38 cellular contexts compared by ENCODE assay signal in genomic region chrX:13323241-13323640, GRCh38. TPM values are rescaled to one million over a fixed set of nuclear protein-coding genes. Genes with fewer than 3 reads are reported as not detected.
"Had no signal": no experiment of that assay in that cellular context is flagged by ENCODE, and none has a peak within 500 bp of the region (broad histone marks: within the 10 kb centered on the region; RNA-seq: fewer than 3 reads in every experiment).

No MANE protein-coding gene starts in this region.

- H3K9me3 ChIP-seq: adrenal gland, body of pancreas had no signal

- H3K27me3 Mint-ChIP-seq: activated B cell treated with CpG ODN at 0.5 μM for 24 hours; activated CD4-positive, alpha-beta memory T cell treated with anti-CD3 and anti-CD28 coated beads for 36 hours; activated CD4-positive, alpha-beta T cell treated with anti-CD3 and anti-CD28 coated beads, Interleukin-2, amount 10 ng/mL, durations not matched to agents 24 days and 14 days; activated CD8-positive, alpha-beta T cell treated with anti-CD3 and anti-CD28 coated beads for 36 hours; activated naive CD8-positive, alpha-beta T cell treated with anti-CD3 and anti-CD28 coated beads for 36 hours; activated T-helper 17 cell treated with anti-CD3 and anti-CD28 coated beads, Interleukin-2, amount 50 U/mL, for 72 hours had no signal

- FAIRE-seq: TTC549 had no signal

- H3K36me3 ChIP-seq: adrenal gland had no signal

- H3K9me3 Mint-ChIP-seq: activated B cell treated with CpG ODN at 0.5 μM for 24 hours; activated CD4-positive, alpha-beta memory T cell treated with anti-CD3 and anti-CD28 coated beads for 36 hours; activated naive CD4-positive, alpha-beta T cell treated with anti-CD3 and anti-CD28 coated beads for 36 hours; activated naive CD8-positive, alpha-beta T cell treated with anti-CD3 and anti-CD28 coated beads for 36 hours; activated T-cell treated with anti-CD3 and anti-CD28 coated beads, Interleukin-2, amount 50 U/mL, for 4 hours; activated T-helper 17 cell treated with anti-CD3 and anti-CD28 coated beads, Interleukin-2, amount 50 U/mL, for 72 hours; T-helper 2 cell treated with Interferon-gamma antibody and Interleukin-4, amounts not matched to agents 5 μg/mL and 100 μg/mL, for 36 hours had no signal

- ATAC-seq: activated CD8-positive, alpha-beta T cell treated with anti-CD3 and anti-CD28 coated beads for 36 hours; activated naive CD4-positive, alpha-beta T cell treated with anti-CD3 and anti-CD28 coated beads, Interleukin-2, amount 50 U/mL, for 72 hours; activated T-cell treated with anti-CD3 and anti-CD28 coated beads, Interleukin-2, amount 50 U/mL, for 4 hours; activated T-cell treated with anti-CD3 and anti-CD28 coated beads, Interleukin-2, amount 50 U/mL, for 72 hours; activated T-helper 17 cell treated with anti-CD3 and anti-CD28 coated beads, Interleukin-2, amount 50 U/mL, for 72 hours; body of pancreas had no signal

- H3K4me1 Mint-ChIP-seq: activated B cell treated with CpG ODN at 0.5 μM for 24 hours; activated CD4-positive, alpha-beta T cell treated with anti-CD3 and anti-CD28 coated beads, Interleukin-2, amount 10 ng/mL, durations not matched to agents 24 days and 14 days; activated naive CD8-positive, alpha-beta T cell treated with anti-CD3 and anti-CD28 coated beads for 36 hours; activated T-helper 17 cell treated with anti-CD3 and anti-CD28 coated beads, Interleukin-2, amount 50 U/mL, for 72 hours had no signal

- H3K4me3 ChIP-seq: adrenal gland, body of pancreas had no signal

- H3K27me3 ChIP-seq: adrenal gland, body of pancreas had no signal

- H3K27ac ChIP-seq: adrenal gland, body of pancreas, VCaP had no signal

- H3K4me1 ChIP-seq: adrenal gland, body of pancreas had no signal

- DNase-seq: activated B cell treated with CpG ODN at 0.5 μM for 24 hours; activated CD4-positive, alpha-beta memory T cell treated with anti-CD3 and anti-CD28 coated beads for 36 hours; activated CD4-positive, alpha-beta T cell treated with anti-CD3 and anti-CD28 coated beads for 4 hours; activated CD4-positive, alpha-beta T cell treated with anti-CD3 and anti-CD28 coated beads, Interleukin-2, amount 10 ng/mL, durations not matched to agents 24 days and 14 days; activated CD4-positive, alpha-beta T cell treated with anti-CD3 and anti-CD28 coated beads, Interleukin-2, amount 50 U/mL, for 1 hour; activated CD4-positive, alpha-beta T cell treated with anti-CD3 and anti-CD28 coated beads, Interleukin-2, amount 50 U/mL, for 4 hours; activated CD4-positive, CD25-positive, alpha-beta regulatory T cell treated with anti-CD3 and anti-CD28 coated beads, Interleukin-2, amount 50 U/mL, for 72 hours; activated CD8-positive, alpha-beta memory T cell treated with anti-CD3 and anti-CD28 coated beads, Interleukin-2, amount 50 U/mL, for 4 hours; activated CD8-positive, alpha-beta T cell treated with anti-CD3 and anti-CD28 coated beads for 36 hours; activated effector memory CD4-positive, alpha-beta T cell treated with anti-CD3 and anti-CD28 coated beads, Interleukin-2, amount 50 U/mL, for 16 hours; activated gamma-delta T cell treated with Interleukin-2 at 50 U/mL for 16 hours; activated naive CD4-positive, alpha-beta T cell; activated naive CD4-positive, alpha-beta T cell treated with anti-CD3 and anti-CD28 coated beads for 36 hours; activated naive CD4-positive, alpha-beta T cell treated with anti-CD3 and anti-CD28 coated beads, Interleukin-2, amount 50 U/mL, for 16 hours; activated naive CD8-positive, alpha-beta T cell treated with anti-CD3 and anti-CD28 coated beads for 36 hours; activated T-cell treated with anti-CD3 and anti-CD28 coated beads for 4 hours; activated T-cell treated with anti-CD3 and anti-CD28 coated beads, Interleukin-2, amount 50 U/mL, for 1 hour; activated T-cell treated with anti-CD3 and anti-CD28 coated beads, Interleukin-2, amount 50 U/mL, for 4 hours; activated T-cell treated with anti-CD3 and anti-CD28 coated beads, Interleukin-2, amount 50 U/mL, for 72 hours; adrenal gland; amniotic stem cell; aorta; body of pancreas; central memory CD4-positive, alpha-beta T cell; T-helper 1 cell; T-helper 2 cell; T-helper 9 cell had no signal

- H3K4me3 Mint-ChIP-seq: activated B cell treated with CpG ODN at 0.5 μM for 24 hours; activated CD4-positive, alpha-beta memory T cell treated with anti-CD3 and anti-CD28 coated beads for 36 hours; activated CD4-positive, alpha-beta T cell treated with anti-CD3 and anti-CD28 coated beads, Interleukin-2, amount 10 ng/mL, durations not matched to agents 24 days and 14 days; activated CD8-positive, alpha-beta T cell treated with anti-CD3 and anti-CD28 coated beads for 36 hours; activated naive CD4-positive, alpha-beta T cell treated with anti-CD3 and anti-CD28 coated beads for 36 hours; activated naive CD8-positive, alpha-beta T cell treated with anti-CD3 and anti-CD28 coated beads for 36 hours; activated T-cell treated with anti-CD3 and anti-CD28 coated beads, Interleukin-2, amount 50 U/mL, for 4 hours; activated T-cell treated with anti-CD3 and anti-CD28 coated beads, Interleukin-2, amount 50 U/mL, for 72 hours; activated T-helper 1 cell treated with anti-CD3 and anti-CD28 coated beads, Interleukin-12 subunit alpha, Interleukin-12 subunit beta, Interleukin-2, Interleukin-4 antibody, amounts not matched to agents 30 ng/mL and 10 ng/mL and 1 ng/mL, durations not matched to agents 14 hours and 24 hours and 36 hours; activated T-helper 17 cell treated with anti-CD3 and anti-CD28 coated beads, Interleukin-2, amount 50 U/mL, for 72 hours; T-helper 1 cell treated with Interleukin-12 subunit alpha and Interleukin-12 subunit beta and Interleukin-4 antibody, amounts not matched to agents 30 μg/mL and 1 μg/mL, for 36 hours; T-helper 2 cell treated with Interferon-gamma antibody and Interleukin-4, amounts not matched to agents 5 μg/mL and 100 μg/mL, for 36 hours had no signal

- H3K36me3 Mint-ChIP-seq: activated CD4-positive, alpha-beta memory T cell treated with anti-CD3 and anti-CD28 coated beads for 36 hours; activated naive CD4-positive, alpha-beta T cell treated with anti-CD3 and anti-CD28 coated beads, Interleukin-2, amount 50 U/mL, for 72 hours; activated naive CD8-positive, alpha-beta T cell treated with anti-CD3 and anti-CD28 coated beads for 36 hours had no signal

- H3K27ac Mint-ChIP-seq: activated B cell treated with CpG ODN at 0.5 μM for 24 hours; activated CD4-positive, alpha-beta memory T cell treated with anti-CD3 and anti-CD28 coated beads for 36 hours; activated CD4-positive, alpha-beta T cell treated with anti-CD3 and anti-CD28 coated beads, Interleukin-2, amount 10 ng/mL, durations not matched to agents 24 days and 14 days; activated CD8-positive, alpha-beta T cell treated with anti-CD3 and anti-CD28 coated beads for 36 hours; activated naive CD4-positive, alpha-beta T cell treated with anti-CD3 and anti-CD28 coated beads for 36 hours; activated naive CD4-positive, alpha-beta T cell treated with anti-CD3 and anti-CD28 coated beads, Interleukin-2, amount 50 U/mL, for 72 hours; activated naive CD8-positive, alpha-beta T cell treated with anti-CD3 and anti-CD28 coated beads for 36 hours; activated T-cell treated with anti-CD3 and anti-CD28 coated beads, Interleukin-2, amount 50 U/mL, for 72 hours; activated T-helper 1 cell treated with anti-CD3 and anti-CD28 coated beads, Interleukin-12 subunit alpha, Interleukin-12 subunit beta, Interleukin-2, Interleukin-4 antibody, amounts not matched to agents 30 ng/mL and 10 ng/mL and 1 ng/mL, durations not matched to agents 14 hours and 24 hours and 36 hours; activated T-helper 17 cell treated with anti-CD3 and anti-CD28 coated beads, Interleukin-2, amount 50 U/mL, for 72 hours; T-helper 1 cell treated with Interleukin-12 subunit alpha and Interleukin-12 subunit beta and Interleukin-4 antibody, amounts not matched to agents 30 μg/mL and 1 μg/mL, for 36 hours; T-helper 2 cell treated with Interferon-gamma antibody and Interleukin-4, amounts not matched to agents 5 μg/mL and 100 μg/mL, for 36 hours had no signal

RNA-seq across cellular contexts. Expression of gene ATXN3L, which starts 3.4 kb away (rescaled TPM):
- total RNA-seq: activated B cell treated with CpG ODN at 0.5 μM for 24 hours; activated CD4-positive, alpha-beta memory T cell treated with anti-CD3 and anti-CD28 coated beads for 36 hours; activated CD4-positive, alpha-beta T cell treated with anti-CD3 and anti-CD28 coated beads, Interleukin-2, amount 10 ng/mL, durations not matched to agents 24 days and 14 days; activated CD8-positive, alpha-beta memory T cell treated with anti-CD3 and anti-CD28 coated beads for 36 hours; activated CD8-positive, alpha-beta T cell treated with anti-CD3 and anti-CD28 coated beads for 36 hours; activated naive CD4-positive, alpha-beta T cell treated with anti-CD3 and anti-CD28 coated beads for 36 hours; activated naive CD4-positive, alpha-beta T cell treated with anti-CD3 and anti-CD28 coated beads, Interleukin-2, amount 50 U/mL, for 72 hours; activated naive CD8-positive, alpha-beta T cell treated with anti-CD3 and anti-CD28 coated beads for 36 hours; activated T-cell treated with anti-CD3 and anti-CD28 coated beads, Interleukin-2, amount 50 U/mL, for 4 hours; activated T-cell treated with anti-CD3 and anti-CD28 coated beads, Interleukin-2, amount 50 U/mL, for 72 hours; activated T-helper 1 cell treated with anti-CD3 and anti-CD28 coated beads, Interleukin-12 subunit alpha, Interleukin-12 subunit beta, Interleukin-2, Interleukin-4 antibody, amounts not matched to agents 30 ng/mL and 10 ng/mL and 1 ng/mL, durations not matched to agents 14 hours and 24 hours and 36 hours; activated T-helper 17 cell treated with anti-CD3 and anti-CD28 coated beads, Interleukin-2, amount 50 U/mL, for 72 hours; adrenal gland; aorta; astrocyte; body of pancreas; cardiac septum; cerebellum had no signal
- polyA plus RNA-seq: adrenal gland, aorta had no signal
